Comparison of ENCODE assay signal across 7 cellular contexts in the genomic region with DNA sequence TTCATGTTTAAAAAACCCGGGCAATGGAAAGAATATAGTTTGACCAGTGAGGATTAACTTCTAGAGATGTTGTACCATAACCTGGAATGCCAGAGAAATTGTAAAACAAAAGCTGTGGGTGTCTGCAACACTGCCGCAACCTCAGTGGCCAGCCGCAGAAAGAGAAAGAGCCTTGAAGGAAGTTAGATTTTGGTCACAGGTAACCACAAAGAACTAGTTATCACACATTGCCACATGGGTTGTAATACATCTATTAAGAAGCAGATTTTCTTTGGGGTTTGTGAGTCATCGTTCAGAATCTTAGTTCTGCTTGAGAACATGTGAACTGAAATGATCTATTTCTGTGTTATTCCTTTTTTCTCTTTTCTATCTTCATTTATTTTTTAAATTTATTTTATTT.
A peak's percentile ranks its signal among the peaks of the same experiment; 100 is the strongest.
DNase-seq lines count a peak whose midpoint lies in the region; ATAC-seq lines count a peak whose summit lies in the region.

No MANE protein-coding gene starts in this region.

- ATAC-seq in GM19035 (IDR thresholded peaks at IDR 0.05; ENCODE audit: unreplicated experiment) (peak; percentile 88), HG03039 (IDR thresholded peaks at IDR 0.05; ENCODE audit: unreplicated experiment) (peak; percentile 83), Right ventricle myocardium superior (ENCODE audit: poor library complexity) (no peak)

- peaks cover 58% of the 10 kb centered on the region for H3K27me3 Mint-ChIP-seq in T-helper 2 cell treated with Interferon-gamma antibody and Interleukin-4, amounts not matched to agents 5 μg/mL and 100 μg/mL, for 36 hours (ENCODE audit: low read depth)

- H3K27ac Mint-ChIP-seq in T-helper 2 cell treated with Interferon-gamma antibody and Interleukin-4, amounts not matched to agents 5 μg/mL and 100 μg/mL, for 36 hours = no peak overlapping the region

- H3K9me3 Mint-ChIP-seq in T-helper 2 cell treated with Interferon-gamma antibody and Interleukin-4, amounts not matched to agents 5 μg/mL and 100 μg/mL, for 36 hours = no peaks in the 10 kb centered on the region

- H3K4me3 Mint-ChIP-seq in T-helper 2 cell treated with Interferon-gamma antibody and Interleukin-4, amounts not matched to agents 5 μg/mL and 100 μg/mL, for 36 hours = no peak overlapping the region

- peak; percentile 66 for DNase-seq in T-helper 2 cell treated with Interferon-gamma antibody and Interleukin-4, amounts not matched to agents 5 μg/mL and 100 μg/mL, for 36 hours (ENCODE audit: low spot score)
- peak; percentile 65 for DNase-seq in myocyte (ENCODE audit: low read depth)
- no peak for DNase-seq in DMS 273 (lab: John Stamatoyannopoulos, UW; ENCODE audit: unreplicated experiment)
- no peak for DNase-seq in NCI-H1105 treated with DMSO at 0.1 percent for 48 hours (lab: John Stamatoyannopoulos, UW)
- DNase-seq in Right ventricle myocardium superior = no peak

- intact Hi-C loops in Right ventricle myocardium superior (cut with DNase I) = no loop called here

- H3K4me1 Mint-ChIP-seq in T-helper 2 cell treated with Interferon-gamma antibody and Interleukin-4, amounts not matched to agents 5 μg/mL and 100 μg/mL, for 36 hours (ENCODE audit: low read depth) = peaks cover 6% of the 10 kb centered on the region

- H3K36me3 Mint-ChIP-seq in T-helper 2 cell treated with Interferon-gamma antibody and Interleukin-4, amounts not matched to agents 5 μg/mL and 100 μg/mL, for 36 hours (ENCODE audit: low read depth) = no peaks in the 10 kb centered on the region

Comparison
In these comparisons a context has a peak if more than half of its experiments do, and no peak if none do; other contexts are left out.
1. DNase-seq: peak in T-helper 2 cell treated with Interferon-gamma antibody and Interleukin-4, amounts not matched to agents 5 μg/mL and 100 μg/mL, for 36 hours (single experiment) and myocyte (single experiment); none in DMS 273 (single experiment), NCI-H1105 treated with DMSO at 0.1 percent for 48 hours (single experiment) and Right ventricle myocardium superior (single experiment).